8 cellular contexts compared by ENCODE assay signal in the genomic region with DNA sequence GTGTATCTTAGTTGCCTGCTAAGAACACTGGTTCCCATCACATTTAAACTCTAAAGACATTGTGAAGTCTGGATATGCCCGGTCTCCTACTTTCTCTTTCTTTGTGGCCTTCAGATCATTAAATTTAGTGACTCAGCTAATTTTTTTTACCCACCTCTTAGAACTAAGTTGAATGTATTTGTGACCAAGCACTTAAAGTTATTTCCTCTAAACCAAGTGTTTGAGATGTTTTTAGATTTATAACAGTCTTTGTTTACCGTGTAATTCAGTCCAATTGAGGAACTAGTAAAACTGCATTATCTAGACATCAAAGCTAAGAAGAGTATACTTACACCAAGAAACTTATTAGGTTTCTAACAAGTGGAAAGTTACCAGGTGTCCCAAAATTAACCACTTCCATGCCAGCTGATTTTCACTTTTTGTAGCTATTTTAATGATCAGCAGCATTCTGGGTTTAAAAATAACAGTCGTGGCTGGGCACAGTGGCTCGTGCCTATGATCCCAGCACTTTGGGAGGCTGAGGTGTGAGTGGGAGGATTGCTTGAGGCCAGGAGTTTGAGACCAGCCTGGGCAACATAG. TPM values are rescaled to one million over a fixed set of nuclear protein-coding genes. Genes with fewer than 3 reads are reported as not detected.
DNase-seq lines count a peak whose midpoint lies in the region; ATAC-seq and TF ChIP-seq lines count a peak whose summit lies in the region.

No MANE protein-coding gene starts in this region.

- H3K27me3 Mint-ChIP-seq in activated CD8-positive, alpha-beta T cell treated with anti-CD3 and anti-CD28 coated beads for 36 hours: no peaks in the 10 kb centered on the region

- peaks cover 8% of the 10 kb centered on the region for H3K36me3 Mint-ChIP-seq in activated CD8-positive, alpha-beta T cell treated with anti-CD3 and anti-CD28 coated beads for 36 hours (ENCODE audit: low read depth)

- no peak for DNase-seq in AG04450 (ENCODE audit: low read depth, low spot score)
- DNase-seq in lung (ENCODE audit: low spot score): no peak
- DNase-seq in D341Med (ENCODE audit: low spot score): no peak
- no peak for DNase-seq in activated CD8-positive, alpha-beta memory T cell treated with anti-CD3 and anti-CD28 coated beads, Interleukin-2, amount 50 U/mL, for 4 hours
- no peak for DNase-seq in activated CD8-positive, alpha-beta T cell treated with anti-CD3 and anti-CD28 coated beads for 36 hours

- ATAC-seq in lung (ENCODE audit: insufficient read depth, low FRiP score) (no peak), GM19397 (IDR thresholded peaks at IDR 0.05; ENCODE audit: unreplicated experiment) (no peak)
- no peak for ATAC-seq in activated CD8-positive, alpha-beta T cell treated with anti-CD3 and anti-CD28 coated beads for 36 hours

- TF ChIP-seq CTCF in AG04450 (IDR thresholded peaks at IDR 0.05; ENCODE audit: low read depth, low read length) (no peak), HEK293 (tag by site-specific recombination; IDR thresholded peaks at IDR 0.05) (no peak), lung (IDR thresholded peaks at IDR 0.05; ENCODE audit: control extremely low read depth, extremely low read depth) (no peak)
- TF ChIP-seq CTCF in activated CD8-positive, alpha-beta T cell treated with anti-CD3 and anti-CD28 coated beads for 36 hours (IDR thresholded peaks at IDR 0.05): no peak

- H3K36me3 ChIP-seq in HEK293 (ENCODE audit: control insufficient read depth in 2 of 2, insufficient read depth in 1 of 2, low read length in 2 of 2) (peaks cover 0 to 6% of the 10 kb centered on the region in 2 experiments; a peak in 1 of 3 replicates), lung (ENCODE audit: control insufficient read depth in 2 of 2, insufficient read depth in 2 of 2, low read length in 2 of 2) (peaks cover 2 to 6% of the 10 kb centered on the region in 2 donors)

- intact Hi-C loops in activated CD8-positive, alpha-beta T cell treated with anti-CD3 and anti-CD28 coated beads for 36 hours (cut with micrococcal nuclease): no loop called here

- H3K27ac Mint-ChIP-seq in activated CD8-positive, alpha-beta T cell treated with anti-CD3 and anti-CD28 coated beads for 36 hours: no peak overlapping the region

- H3K4me1 ChIP-seq in HEK293 (ENCODE audit: control insufficient read depth, insufficient read depth, low read length): peaks cover 34% of the 10 kb centered on the region
- peaks cover 8 to 35% of the 10 kb centered on the region in 2 donors for H3K4me1 ChIP-seq in lung (ENCODE audit: control insufficient read depth in 2 of 2, insufficient read depth in 2 of 2, low read length in 2 of 2)

- H3K4me3 ChIP-seq in AG04450 (ENCODE audit: low read depth, low read length) (no peak overlapping the region), HEK293 (ENCODE audit: low read depth, low read length) (no peak overlapping the region), lung (no peak overlapping the region)

- POLR2A ChIA-PET in AG04450 (lab: Yijun Ruan, JAX): no interaction called here
- POLR2A ChIA-PET in HEK293 (lab: Yijun Ruan, JAX): no interaction called here
- POLR2A ChIA-PET in activated CD8-positive, alpha-beta T cell treated with anti-CD3 and anti-CD28 coated beads for 36 hours (lab: Charles Lee): no interaction called here

- H3K4me3 Mint-ChIP-seq in activated CD8-positive, alpha-beta T cell treated with anti-CD3 and anti-CD28 coated beads for 36 hours: no peak overlapping the region

- H3K27me3 ChIP-seq in AG04450 (ENCODE audit: control insufficient read depth, insufficient read depth, low read length) (no peaks in the 10 kb centered on the region), lung (ENCODE audit: control insufficient read depth, insufficient read depth) (no peaks in the 10 kb centered on the region)

- H3K9me3 ChIP-seq in AG04450 (ENCODE audit: control insufficient read depth, insufficient read depth, low read length) (no peaks in the 10 kb centered on the region), HEK293 (ENCODE audit: control insufficient read depth, insufficient read depth, low read depth, low read length) (no peaks in the 10 kb centered on the region), lung (ENCODE audit: control insufficient read depth in 2 of 2, insufficient read depth in 1 of 2, low read length in 1 of 2) (no peaks in the 10 kb centered on the region)

- H3K9me3 Mint-ChIP-seq in activated CD8-positive, alpha-beta T cell treated with anti-CD3 and anti-CD28 coated beads for 36 hours: no peaks in the 10 kb centered on the region

- CTCF ChIA-PET in AG04450 (lab: Charles Lee) (interaction anchor here (2.5 kb wide), 1 partner anchor 77 kb away, joined by 9 read pairs; no protein-coding TSS in a partner anchor), HEK293 (lab: Yijun Ruan, JAX) (interaction anchor here (0.6 to 1.2 kb wide), 3 partner anchors 13 to 99 kb away, joined by 3 to 7 read pairs (median 3); no protein-coding TSS in a partner anchor)
- CTCF ChIA-PET in activated CD8-positive, alpha-beta T cell treated with anti-CD3 and anti-CD28 coated beads for 36 hours (lab: Charles Lee): interaction anchor here (0.6 to 1.0 kb wide), 3 partner anchors 10 to 54 kb away, joined by 3 to 5 read pairs (median 4); no protein-coding TSS in a partner anchor

- WGBS in lung, 2 donors: 16 to 30% methylated on average over 4 of the region's 4 CpGs

- H3K4me1 Mint-ChIP-seq in activated CD8-positive, alpha-beta T cell treated with anti-CD3 and anti-CD28 coated beads for 36 hours (ENCODE audit: low read depth): peaks cover 61% of the 10 kb centered on the region

- H3K27ac ChIP-seq in AG04450 (ENCODE audit: low read depth, low read length) (peak overlapping the region; percentile 25), HEK293 (ENCODE audit: extremely low read depth, low read depth, low read length) (no peak overlapping the region; the same call in 1 of the 2 replicates), angular gyrus (ENCODE audit: low read depth, low read length) (peak overlapping the region; percentile 53), lung (ENCODE audit: low read depth in 1 of 2, low read length in 1 of 2) (peak overlapping the region; percentile 27 to 71)

TF ChIP-seq in HEK293, 187 proteins besides CTCF, POLR2A, EP300 and RAD21 (continues in another document):
- TF ChIP-seq ZNF10 (tag by site-specific recombination; IDR thresholded peaks at IDR 0.05) (no peak), SCRT1 (tag by site-specific recombination; IDR thresholded peaks at IDR 0.05; ENCODE audit: borderline replicate concordance) (peak; percentile 18; the same call in 1 of the 2 replicates), MYNN (tag by site-specific recombination; IDR thresholded peaks at IDR 0.05; ENCODE audit: borderline replicate concordance) (no peak), ZNF266 (tag by site-specific recombination; IDR thresholded peaks at IDR 0.05; ENCODE audit: low read depth) (no peak), ZEB2 (tag by site-specific recombination; IDR thresholded peaks at IDR 0.05) (no peak), KLF9 (tag by site-specific recombination; IDR thresholded peaks at IDR 0.05; ENCODE audit: low read depth) (no peak), ZNF596 (tag by site-specific recombination; IDR thresholded peaks at IDR 0.05) (no peak), RBAK (tag by site-specific recombination; IDR thresholded peaks at IDR 0.05) (no peak), ZNF830 (tag by site-specific recombination; IDR thresholded peaks at IDR 0.05; ENCODE audit: low read depth) (no peak), OSR2 (tag by site-specific recombination; IDR thresholded peaks at IDR 0.05) (peak; percentile 13; the same call in 1 of the 2 replicates), OVOL3 (tag by site-specific recombination; IDR thresholded peaks at IDR 0.05) (peak; percentile 72; the same call in 1 of the 2 replicates), ZNF660 (tag by site-specific recombination; IDR thresholded peaks at IDR 0.05) (no peak), ZNF404 (tag by site-specific recombination; IDR thresholded peaks at IDR 0.05) (no peak), ZNF19 (tag by site-specific recombination; IDR thresholded peaks at IDR 0.05; ENCODE audit: low read depth) (no peak)
- TF ChIP-seq, protein P1, sequence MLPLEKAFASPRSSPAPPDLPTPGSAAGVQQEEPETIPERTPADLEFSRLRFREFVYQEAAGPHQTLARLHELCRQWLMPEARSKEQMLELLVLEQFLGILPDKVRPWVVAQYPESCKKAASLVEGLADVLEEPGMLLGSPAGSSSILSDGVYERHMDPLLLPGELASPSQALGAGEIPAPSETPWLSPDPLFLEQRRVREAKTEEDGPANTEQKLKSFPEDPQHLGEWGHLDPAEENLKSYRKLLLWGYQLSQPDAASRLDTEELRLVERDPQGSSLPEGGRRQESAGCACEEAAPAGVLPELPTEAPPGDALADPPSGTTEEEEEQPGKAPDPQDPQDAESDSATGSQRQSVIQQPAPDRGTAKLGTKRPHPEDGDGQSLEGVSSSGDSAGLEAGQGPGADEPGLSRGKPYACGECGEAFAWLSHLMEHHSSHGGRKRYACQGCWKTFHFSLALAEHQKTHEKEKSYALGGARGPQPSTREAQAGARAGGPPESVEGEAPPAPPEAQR (tag by site-specific recombination; IDR thresholded peaks at IDR 0.05): no peak
- TF ChIP-seq, protein P2, sequence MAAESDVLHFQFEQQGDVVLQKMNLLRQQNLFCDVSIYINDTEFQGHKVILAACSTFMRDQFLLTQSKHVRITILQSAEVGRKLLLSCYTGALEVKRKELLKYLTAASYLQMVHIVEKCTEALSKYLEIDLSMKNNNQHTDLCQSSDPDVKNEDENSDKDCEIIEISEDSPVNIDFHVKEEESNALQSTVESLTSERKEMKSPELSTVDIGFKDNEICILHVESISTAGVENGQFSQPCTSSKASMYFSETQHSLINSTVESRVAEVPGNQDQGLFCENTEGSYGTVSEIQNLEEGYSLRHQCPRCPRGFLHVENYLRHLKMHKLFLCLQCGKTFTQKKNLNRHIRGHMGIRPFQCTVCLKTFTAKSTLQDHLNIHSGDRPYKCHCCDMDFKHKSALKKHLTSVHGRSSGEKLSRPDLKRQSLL (tag by site-specific recombination; IDR thresholded peaks at IDR 0.05): no peak
- TF ChIP-seq, protein P3, sequence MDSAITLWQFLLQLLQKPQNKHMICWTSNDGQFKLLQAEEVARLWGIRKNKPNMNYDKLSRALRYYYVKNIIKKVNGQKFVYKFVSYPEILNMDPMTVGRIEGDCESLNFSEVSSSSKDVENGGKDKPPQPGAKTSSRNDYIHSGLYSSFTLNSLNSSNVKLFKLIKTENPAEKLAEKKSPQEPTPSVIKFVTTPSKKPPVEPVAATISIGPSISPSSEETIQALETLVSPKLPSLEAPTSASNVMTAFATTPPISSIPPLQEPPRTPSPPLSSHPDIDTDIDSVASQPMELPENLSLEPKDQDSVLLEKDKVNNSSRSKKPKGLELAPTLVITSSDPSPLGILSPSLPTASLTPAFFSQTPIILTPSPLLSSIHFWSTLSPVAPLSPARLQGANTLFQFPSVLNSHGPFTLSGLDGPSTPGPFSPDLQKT (IDR thresholded peaks at IDR 0.05; ENCODE audit: borderline replicate concordance, low read depth, low read length): no peak

RNA-seq across cellular contexts. Expression of a gene that starts 53.1 kb away (rescaled TPM):
- polyA plus RNA-seq in AG04450 (2011; rRNA removed) (28.0 and 28.7 TPM in 2 replicates), lung (10 to 100 TPM; 12.2 to 24.2 TPM)
- 42.8 and 44.1 TPM in 2 replicates for polyA minus RNA-seq in AG04450 (2011; rRNA and poly(A)+ RNA removed)
- total RNA-seq in lung: 10 to 100 TPM; 48.8 to 53.5 TPM
- 10 to 100 TPM; 15.0 to 16.4 TPM for total RNA-seq in activated CD8-positive, alpha-beta T cell treated with anti-CD3 and anti-CD28 coated beads for 36 hours
